In the genomic region with DNA sequence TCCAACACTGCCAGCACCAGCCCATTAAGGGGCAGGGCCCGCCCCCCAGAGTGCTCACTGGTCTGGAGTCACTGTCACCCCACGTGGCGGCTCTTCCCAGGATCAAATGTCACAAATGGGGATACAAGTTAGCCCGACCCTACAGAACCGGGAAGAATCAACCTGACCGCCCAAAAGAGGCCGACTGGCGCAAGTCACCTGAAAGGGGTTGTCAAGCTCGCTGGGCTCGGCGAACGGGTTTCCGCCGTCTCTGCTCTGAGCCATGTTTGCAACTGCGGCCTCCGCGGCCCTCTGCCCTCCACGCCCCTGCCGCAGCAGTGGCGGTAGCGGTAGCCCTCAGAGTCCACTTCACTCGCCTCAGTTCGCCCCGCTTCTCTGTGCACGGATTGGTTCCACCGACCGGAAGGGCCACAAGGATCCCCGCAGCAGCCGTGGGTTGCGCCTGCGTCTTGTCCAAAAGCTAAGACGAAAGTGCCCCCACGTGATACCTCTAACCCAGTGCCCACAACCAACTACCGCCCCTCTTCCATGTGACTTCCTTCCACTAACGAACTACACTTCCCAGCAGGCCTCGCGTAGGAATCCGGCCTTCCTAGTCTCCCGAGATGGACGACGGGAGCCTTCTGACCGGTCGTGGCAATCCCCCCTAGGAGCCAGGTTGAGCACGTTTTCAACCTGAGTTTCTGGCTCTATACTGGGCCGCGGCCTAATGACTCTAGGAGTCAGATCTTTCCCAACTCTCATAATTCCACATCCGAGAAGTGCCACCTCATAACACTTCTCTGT, we compare ENCODE assay signal across 1 cellular context.
TF ChIP-seq lines count a peak whose summit lies in the region.

A gene (minus strand): TSS at position 473 of the 786 bp plus-strand sequence. CDS start 209 bp downstream, at position 264.

TF ChIP-seq in K562, 482 proteins besides CTCF, POLR2A, EP300 and RAD21 (continued from another document and continues in another):
- TF ChIP-seq, protein P1, sequence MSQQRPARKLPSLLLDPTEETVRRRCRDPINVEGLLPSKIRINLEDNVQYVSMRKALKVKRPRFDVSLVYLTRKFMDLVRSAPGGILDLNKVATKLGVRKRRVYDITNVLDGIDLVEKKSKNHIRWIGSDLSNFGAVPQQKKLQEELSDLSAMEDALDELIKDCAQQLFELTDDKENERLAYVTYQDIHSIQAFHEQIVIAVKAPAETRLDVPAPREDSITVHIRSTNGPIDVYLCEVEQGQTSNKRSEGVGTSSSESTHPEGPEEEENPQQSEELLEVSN (IDR thresholded peaks at IDR 0.05; ENCODE audit: borderline replicate concordance in 1 of 2, extremely low read depth in 1 of 2, insufficient read depth in 1 of 2, insufficient read length in 1 of 2, low read depth in 1 of 2, low read length in 1 of 2, poor library complexity in 1 of 2, severe bottlenecking in 1 of 2): peak in 1 of 2 experiments; percentile 18
- peak; percentile 94 for TF ChIP-seq RHOXF2B (CRISPR knock-in tag; conservative IDR thresholded peaks at IDR 0.05)
- TF ChIP-seq, protein P2, sequence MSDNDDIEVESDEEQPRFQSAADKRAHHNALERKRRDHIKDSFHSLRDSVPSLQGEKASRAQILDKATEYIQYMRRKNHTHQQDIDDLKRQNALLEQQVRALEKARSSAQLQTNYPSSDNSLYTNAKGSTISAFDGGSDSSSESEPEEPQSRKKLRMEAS (CRISPR knock-in tag; IDR thresholded peaks at IDR 0.05): peak; percentile 92
- TF ChIP-seq GTF2E2 (tag; IDR thresholded peaks at IDR 0.05): no peak
- TF ChIP-seq HOXB6 (CRISPR knock-in tag; IDR thresholded peaks at IDR 0.05; ENCODE audit: borderline replicate concordance): peak; percentile 70; the same call in 1 of the 2 replicates
- peak; percentile 84 for TF ChIP-seq ZNF12 (CRISPR knock-in tag; IDR thresholded peaks at IDR 0.05)
- TF ChIP-seq, protein P3, sequence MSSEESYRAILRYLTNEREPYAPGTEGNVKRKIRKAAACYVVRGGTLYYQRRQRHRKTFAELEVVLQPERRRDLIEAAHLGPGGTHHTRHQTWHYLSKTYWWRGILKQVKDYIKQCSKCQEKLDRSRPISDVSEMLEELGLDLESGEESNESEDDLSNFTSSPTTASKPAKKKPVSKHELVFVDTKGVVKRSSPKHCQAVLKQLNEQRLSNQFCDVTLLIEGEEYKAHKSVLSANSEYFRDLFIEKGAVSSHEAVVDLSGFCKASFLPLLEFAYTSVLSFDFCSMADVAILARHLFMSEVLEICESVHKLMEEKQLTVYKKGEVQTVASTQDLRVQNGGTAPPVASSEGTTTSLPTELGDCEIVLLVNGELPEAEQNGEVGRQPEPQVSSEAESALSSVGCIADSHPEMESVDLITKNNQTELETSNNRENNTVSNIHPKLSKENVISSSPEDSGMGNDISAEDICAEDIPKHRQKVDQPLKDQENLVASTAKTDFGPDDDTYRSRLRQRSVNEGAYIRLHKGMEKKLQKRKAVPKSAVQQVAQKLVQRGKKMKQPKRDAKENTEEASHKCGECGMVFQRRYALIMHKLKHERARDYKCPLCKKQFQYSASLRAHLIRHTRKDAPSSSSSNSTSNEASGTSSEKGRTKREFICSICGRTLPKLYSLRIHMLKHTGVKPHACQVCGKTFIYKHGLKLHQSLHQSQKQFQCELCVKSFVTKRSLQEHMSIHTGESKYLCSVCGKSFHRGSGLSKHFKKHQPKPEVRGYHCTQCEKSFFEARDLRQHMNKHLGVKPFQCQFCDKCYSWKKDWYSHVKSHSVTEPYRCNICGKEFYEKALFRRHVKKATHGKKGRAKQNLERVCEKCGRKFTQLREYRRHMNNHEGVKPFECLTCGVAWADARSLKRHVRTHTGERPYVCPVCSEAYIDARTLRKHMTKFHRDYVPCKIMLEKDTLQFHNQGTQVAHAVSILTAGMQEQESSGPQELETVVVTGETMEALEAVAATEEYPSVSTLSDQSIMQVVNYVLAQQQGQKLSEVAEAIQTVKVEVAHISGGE (CRISPR knock-in tag; IDR thresholded peaks at IDR 0.05): peak in 1 of 3 experiments; percentile 63; a peak in 2 of 6 replicates
- TF ChIP-seq, protein P4, sequence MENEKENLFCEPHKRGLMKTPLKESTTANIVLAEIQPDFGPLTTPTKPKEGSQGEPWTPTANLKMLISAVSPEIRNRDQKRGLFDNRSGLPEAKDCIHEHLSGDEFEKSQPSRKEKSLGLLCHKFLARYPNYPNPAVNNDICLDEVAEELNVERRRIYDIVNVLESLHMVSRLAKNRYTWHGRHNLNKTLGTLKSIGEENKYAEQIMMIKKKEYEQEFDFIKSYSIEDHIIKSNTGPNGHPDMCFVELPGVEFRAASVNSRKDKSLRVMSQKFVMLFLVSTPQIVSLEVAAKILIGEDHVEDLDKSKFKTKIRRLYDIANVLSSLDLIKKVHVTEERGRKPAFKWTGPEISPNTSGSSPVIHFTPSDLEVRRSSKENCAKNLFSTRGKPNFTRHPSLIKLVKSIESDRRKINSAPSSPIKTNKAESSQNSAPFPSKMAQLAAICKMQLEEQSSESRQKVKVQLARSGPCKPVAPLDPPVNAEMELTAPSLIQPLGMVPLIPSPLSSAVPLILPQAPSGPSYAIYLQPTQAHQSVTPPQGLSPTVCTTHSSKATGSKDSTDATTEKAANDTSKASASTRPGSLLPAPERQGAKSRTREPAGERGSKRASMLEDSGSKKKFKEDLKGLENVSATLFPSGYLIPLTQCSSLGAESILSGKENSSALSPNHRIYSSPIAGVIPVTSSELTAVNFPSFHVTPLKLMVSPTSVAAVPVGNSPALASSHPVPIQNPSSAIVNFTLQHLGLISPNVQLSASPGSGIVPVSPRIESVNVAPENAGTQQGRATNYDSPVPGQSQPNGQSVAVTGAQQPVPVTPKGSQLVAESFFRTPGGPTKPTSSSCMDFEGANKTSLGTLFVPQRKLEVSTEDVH (IDR thresholded peaks at IDR 0.05; ENCODE audit: low read depth, partially characterized antibody): peak; percentile 83
- TF ChIP-seq U2AF2 (optimal IDR thresholded peaks at IDR 0.05; ENCODE audit: low read depth, low read length): no peak
- TF ChIP-seq SUPT5H (IDR thresholded peaks at IDR 0.05): peak; percentile 89
- TF ChIP-seq ZKSCAN8 (CRISPR knock-in tag; IDR thresholded peaks at IDR 0.05): no peak
- peak; percentile 84; the same call in 1 of the 2 replicates for TF ChIP-seq PHF8 (IDR thresholded peaks at IDR 0.05; ENCODE audit: borderline replicate concordance, low read length)
- TF ChIP-seq, protein P5, sequence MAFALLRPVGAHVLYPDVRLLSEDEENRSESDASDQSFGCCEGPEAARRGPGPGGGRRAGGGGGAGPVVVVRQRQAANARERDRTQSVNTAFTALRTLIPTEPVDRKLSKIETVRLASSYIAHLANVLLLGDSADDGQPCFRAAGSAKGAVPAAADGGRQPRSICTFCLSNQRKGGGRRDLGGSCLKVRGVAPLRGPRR (CRISPR knock-in tag; IDR thresholded peaks at IDR 0.05): no peak
- no peak for TF ChIP-seq ADNP (tag; IDR thresholded peaks at IDR 0.05)
- TF ChIP-seq SPI1 (IDR thresholded peaks at IDR 0.05; ENCODE audit: borderline replicate concordance, low read depth, low read length): peak; percentile 78; the same call in 1 of the 2 replicates
- no peak for TF ChIP-seq FUS (optimal IDR thresholded peaks at IDR 0.05; ENCODE audit: low read depth, low read length)
- TF ChIP-seq ZC3H4 (CRISPR knock-in tag; IDR thresholded peaks at IDR 0.05; ENCODE audit: borderline replicate concordance): no peak
- TF ChIP-seq, protein P6, sequence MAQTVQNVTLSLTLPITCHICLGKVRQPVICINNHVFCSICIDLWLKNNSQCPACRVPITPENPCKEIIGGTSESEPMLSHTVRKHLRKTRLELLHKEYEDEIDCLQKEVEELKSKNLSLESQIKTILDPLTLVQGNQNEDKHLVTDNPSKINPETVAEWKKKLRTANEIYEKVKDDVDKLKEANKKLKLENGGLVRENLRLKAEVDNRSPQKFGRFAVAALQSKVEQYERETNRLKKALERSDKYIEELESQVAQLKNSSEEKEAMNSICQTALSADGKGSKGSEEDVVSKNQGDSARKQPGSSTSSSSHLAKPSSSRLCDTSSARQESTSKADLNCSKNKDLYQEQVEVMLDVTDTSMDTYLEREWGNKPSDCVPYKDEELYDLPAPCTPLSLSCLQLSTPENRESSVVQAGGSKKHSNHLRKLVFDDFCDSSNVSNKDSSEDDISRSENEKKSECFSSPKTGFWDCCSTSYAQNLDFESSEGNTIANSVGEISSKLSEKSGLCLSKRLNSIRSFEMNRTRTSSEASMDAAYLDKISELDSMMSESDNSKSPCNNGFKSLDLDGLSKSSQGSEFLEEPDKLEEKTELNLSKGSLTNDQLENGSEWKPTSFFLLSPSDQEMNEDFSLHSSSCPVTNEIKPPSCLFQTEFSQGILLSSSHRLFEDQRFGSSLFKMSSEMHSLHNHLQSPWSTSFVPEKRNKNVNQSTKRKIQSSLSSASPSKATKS (CRISPR knock-in tag; IDR thresholded peaks at IDR 0.05): peak; percentile 83; the same call in 1 of the 2 replicates
- peak; percentile 81 to 93; a peak in 3 of 4 replicates for TF ChIP-seq SIN3A (IDR thresholded peaks at IDR 0.05; ENCODE audit: borderline replicate concordance in 2 of 2, control insufficient read depth in 1 of 2, low read depth in 2 of 2, low read length in 2 of 2)
- TF ChIP-seq RCOR1 (IDR thresholded peaks at IDR 0.05; ENCODE audit: borderline replicate concordance in 1 of 2, low read depth in 2 of 2, low read length in 2 of 2): 0 out of 4 replicates have a peak, but pooled peaks of 1 of the 2 experiments have one; percentile 5
- no peak for TF ChIP-seq STAG1 (CRISPR knock-in tag; IDR thresholded peaks at IDR 0.05; ENCODE audit: borderline replicate concordance)
- TF ChIP-seq CBFA2T3 (IDR thresholded peaks at IDR 0.05): no peak
- 0 out of 2 replicates have a peak, but pooled peaks have one; percentile 80 for TF ChIP-seq HMG20A (CRISPR knock-in tag; conservative IDR thresholded peaks at IDR 0.05)
- TF ChIP-seq, protein P7, sequence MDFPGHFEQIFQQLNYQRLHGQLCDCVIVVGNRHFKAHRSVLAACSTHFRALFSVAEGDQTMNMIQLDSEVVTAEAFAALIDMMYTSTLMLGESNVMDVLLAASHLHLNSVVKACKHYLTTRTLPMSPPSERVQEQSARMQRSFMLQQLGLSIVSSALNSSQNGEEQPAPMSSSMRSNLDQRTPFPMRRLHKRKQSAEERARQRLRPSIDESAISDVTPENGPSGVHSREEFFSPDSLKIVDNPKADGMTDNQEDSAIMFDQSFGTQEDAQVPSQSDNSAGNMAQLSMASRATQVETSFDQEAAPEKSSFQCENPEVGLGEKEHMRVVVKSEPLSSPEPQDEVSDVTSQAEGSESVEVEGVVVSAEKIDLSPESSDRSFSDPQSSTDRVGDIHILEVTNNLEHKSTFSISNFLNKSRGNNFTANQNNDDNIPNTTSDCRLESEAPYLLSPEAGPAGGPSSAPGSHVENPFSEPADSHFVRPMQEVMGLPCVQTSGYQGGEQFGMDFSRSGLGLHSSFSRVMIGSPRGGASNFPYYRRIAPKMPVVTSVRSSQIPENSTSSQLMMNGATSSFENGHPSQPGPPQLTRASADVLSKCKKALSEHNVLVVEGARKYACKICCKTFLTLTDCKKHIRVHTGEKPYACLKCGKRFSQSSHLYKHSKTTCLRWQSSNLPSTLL (IDR thresholded peaks at IDR 0.05): no peak
- TF ChIP-seq, protein P8, sequence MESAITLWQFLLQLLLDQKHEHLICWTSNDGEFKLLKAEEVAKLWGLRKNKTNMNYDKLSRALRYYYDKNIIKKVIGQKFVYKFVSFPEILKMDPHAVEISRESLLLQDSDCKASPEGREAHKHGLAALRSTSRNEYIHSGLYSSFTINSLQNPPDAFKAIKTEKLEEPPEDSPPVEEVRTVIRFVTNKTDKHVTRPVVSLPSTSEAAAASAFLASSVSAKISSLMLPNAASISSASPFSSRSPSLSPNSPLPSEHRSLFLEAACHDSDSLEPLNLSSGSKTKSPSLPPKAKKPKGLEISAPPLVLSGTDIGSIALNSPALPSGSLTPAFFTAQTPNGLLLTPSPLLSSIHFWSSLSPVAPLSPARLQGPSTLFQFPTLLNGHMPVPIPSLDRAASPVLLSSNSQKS (CRISPR knock-in tag; IDR thresholded peaks at IDR 0.05): peak; percentile 84; the same call in 1 of the 2 replicates
- TF ChIP-seq ZFX (CRISPR knock-in tag; IDR thresholded peaks at IDR 0.05): peak; percentile 90
- TF ChIP-seq, protein P9, sequence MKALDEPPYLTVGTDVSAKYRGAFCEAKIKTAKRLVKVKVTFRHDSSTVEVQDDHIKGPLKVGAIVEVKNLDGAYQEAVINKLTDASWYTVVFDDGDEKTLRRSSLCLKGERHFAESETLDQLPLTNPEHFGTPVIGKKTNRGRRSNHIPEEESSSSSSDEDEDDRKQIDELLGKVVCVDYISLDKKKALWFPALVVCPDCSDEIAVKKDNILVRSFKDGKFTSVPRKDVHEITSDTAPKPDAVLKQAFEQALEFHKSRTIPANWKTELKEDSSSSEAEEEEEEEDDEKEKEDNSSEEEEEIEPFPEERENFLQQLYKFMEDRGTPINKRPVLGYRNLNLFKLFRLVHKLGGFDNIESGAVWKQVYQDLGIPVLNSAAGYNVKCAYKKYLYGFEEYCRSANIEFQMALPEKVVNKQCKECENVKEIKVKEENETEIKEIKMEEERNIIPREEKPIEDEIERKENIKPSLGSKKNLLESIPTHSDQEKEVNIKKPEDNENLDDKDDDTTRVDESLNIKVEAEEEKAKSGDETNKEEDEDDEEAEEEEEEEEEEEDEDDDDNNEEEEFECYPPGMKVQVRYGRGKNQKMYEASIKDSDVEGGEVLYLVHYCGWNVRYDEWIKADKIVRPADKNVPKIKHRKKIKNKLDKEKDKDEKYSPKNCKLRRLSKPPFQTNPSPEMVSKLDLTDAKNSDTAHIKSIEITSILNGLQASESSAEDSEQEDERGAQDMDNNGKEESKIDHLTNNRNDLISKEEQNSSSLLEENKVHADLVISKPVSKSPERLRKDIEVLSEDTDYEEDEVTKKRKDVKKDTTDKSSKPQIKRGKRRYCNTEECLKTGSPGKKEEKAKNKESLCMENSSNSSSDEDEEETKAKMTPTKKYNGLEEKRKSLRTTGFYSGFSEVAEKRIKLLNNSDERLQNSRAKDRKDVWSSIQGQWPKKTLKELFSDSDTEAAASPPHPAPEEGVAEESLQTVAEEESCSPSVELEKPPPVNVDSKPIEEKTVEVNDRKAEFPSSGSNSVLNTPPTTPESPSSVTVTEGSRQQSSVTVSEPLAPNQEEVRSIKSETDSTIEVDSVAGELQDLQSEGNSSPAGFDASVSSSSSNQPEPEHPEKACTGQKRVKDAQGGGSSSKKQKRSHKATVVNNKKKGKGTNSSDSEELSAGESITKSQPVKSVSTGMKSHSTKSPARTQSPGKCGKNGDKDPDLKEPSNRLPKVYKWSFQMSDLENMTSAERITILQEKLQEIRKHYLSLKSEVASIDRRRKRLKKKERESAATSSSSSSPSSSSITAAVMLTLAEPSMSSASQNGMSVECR (CRISPR knock-in tag; IDR thresholded peaks at IDR 0.05): peak; percentile 95
- TF ChIP-seq CREB1 (IDR thresholded peaks at IDR 0.05): peak; percentile 79
- TF ChIP-seq CREB1 (CRISPR knock-in tag; IDR thresholded peaks at IDR 0.05): peak; percentile 86
- TF ChIP-seq CBX3 (IDR thresholded peaks at IDR 0.05; ENCODE audit: borderline replicate concordance in 1 of 2, low read length in 2 of 2): peak in 1 of 2 experiments; percentile 51; a peak in 1 of 3 replicates
- TF ChIP-seq SMAD3 (CRISPR knock-in tag; conservative IDR thresholded peaks at IDR 0.05): peak; percentile 64; the same call in 1 of the 2 replicates
- TF ChIP-seq ATF7 (IDR thresholded peaks at IDR 0.05): peak; percentile 74
- TF ChIP-seq SLC30A9 (CRISPR knock-in tag; IDR thresholded peaks at IDR 0.05): no peak
- TF ChIP-seq, protein P10, sequence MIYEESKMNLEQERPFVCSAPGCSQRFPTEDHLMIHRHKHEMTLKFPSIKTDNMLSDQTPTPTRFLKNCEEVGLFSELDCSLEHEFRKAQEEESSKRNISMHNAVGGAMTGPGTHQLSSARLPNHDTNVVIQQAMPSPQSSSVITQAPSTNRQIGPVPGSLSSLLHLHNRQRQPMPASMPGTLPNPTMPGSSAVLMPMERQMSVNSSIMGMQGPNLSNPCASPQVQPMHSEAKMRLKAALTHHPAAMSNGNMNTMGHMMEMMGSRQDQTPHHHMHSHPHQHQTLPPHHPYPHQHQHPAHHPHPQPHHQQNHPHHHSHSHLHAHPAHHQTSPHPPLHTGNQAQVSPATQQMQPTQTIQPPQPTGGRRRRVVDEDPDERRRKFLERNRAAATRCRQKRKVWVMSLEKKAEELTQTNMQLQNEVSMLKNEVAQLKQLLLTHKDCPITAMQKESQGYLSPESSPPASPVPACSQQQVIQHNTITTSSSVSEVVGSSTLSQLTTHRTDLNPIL (CRISPR knock-in tag; IDR thresholded peaks at IDR 0.05): peak; percentile 71
